ENCODE assay signal across 14 cellular contexts in the genomic region with DNA sequence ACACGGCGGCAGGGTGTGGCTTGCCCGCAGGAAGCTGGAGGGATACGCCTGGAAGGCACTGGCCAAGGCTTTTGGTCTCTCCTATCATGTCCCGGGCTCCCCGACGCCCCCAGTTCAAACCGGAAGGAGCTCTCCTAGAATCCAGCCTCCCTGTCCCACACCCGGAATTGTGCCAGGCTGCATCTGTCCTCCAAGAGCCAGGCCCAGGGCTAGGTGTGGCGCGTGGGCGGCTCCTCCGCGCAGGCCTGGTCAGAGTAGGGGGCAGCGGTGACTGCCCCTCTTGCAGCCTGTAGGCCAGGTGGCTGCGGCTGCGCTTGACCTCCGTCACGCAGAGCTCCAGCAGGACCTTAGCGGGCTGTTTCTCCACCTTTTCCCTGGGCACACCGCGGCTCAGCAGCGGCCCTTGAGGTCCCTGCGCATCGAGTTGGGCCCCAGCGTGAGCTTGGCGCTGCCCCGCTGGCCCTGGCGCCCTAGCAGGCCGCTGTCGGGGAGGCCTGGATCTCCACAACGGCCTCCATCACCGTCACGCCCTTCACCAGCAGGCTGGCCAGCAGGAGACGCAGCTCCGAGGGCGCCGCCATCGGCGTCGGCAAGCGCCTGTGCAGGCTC. TPM values are rescaled to one million over a fixed set of nuclear protein-coding genes. Genes with fewer than 3 reads are reported as not detected.
DNase-seq lines count a peak whose midpoint lies in the region; ATAC-seq, FAIRE-seq and TF ChIP-seq lines count a peak whose summit lies in the region.
"Had no signal": no experiment of that assay in that cellular context is flagged by ENCODE, and none has a peak within 500 bp of the region (broad histone marks: within the 10 kb centered on the region; RNA-seq: fewer than 3 reads in every experiment).

No MANE protein-coding gene starts in this region.

- no peak overlapping the region for H3K4ac ChIP-seq in neuronal stem cell (ENCODE audit: low read length)

- no peaks in the 10 kb centered on the region for H3K4me1 Mint-ChIP-seq in mesothelial cell of epicardium
- H3K4me1 Mint-ChIP-seq: B cell, H9 had no signal

- DNase-seq in HepG2 (ENCODE audit: low spot score) (no peak), right lobe of liver (no peak), neuronal stem cell (ENCODE audit: low spot score) (no peak), upper lobe of right lung (no peak), mesothelial cell of epicardium (ENCODE audit: low spot score in 2 of 2, unreplicated experiment in 2 of 2) (no peak), uterus (no peak)
- DNase-seq: Calu3; CD8-positive, alpha-beta T cell; DMS79 treated with DMSO at 0.1 percent for 48 hours; GF-D8; GOT3 had no signal

- TF ChIP-seq RAD21 in HepG2 (CRISPR knock-in tag; IDR thresholded peaks at IDR 0.05) = no peak

- peak overlapping the region; percentile 79 for H2BK5ac ChIP-seq in neuronal stem cell (ENCODE audit: low read length)

- peak overlapping the region; percentile 20 for H2BK15ac ChIP-seq in neuronal stem cell (ENCODE audit: low read length)

- TF ChIP-seq POLR2A in HepG2 (IDR thresholded peaks at IDR 0.05; ENCODE audit: insufficient read depth in 1 of 2, low read depth in 2 of 2, low read length in 2 of 2) (no peak), right lobe of liver (IDR thresholded peaks at IDR 0.05) (no peak), uterus (IDR thresholded peaks at IDR 0.05) (no peak)

- ATAC-seq in HepG2 = no peak
- no peak for ATAC-seq in right lobe of liver
- ATAC-seq in upper lobe of right lung = peak; percentile 11
- ATAC-seq: CD8-positive, alpha-beta T cell had no signal

- peak overlapping the region; percentile 64 for H4K91ac ChIP-seq in neuronal stem cell (ENCODE audit: low read depth, low read length, poor library complexity)

- no peaks in the 10 kb centered on the region for H3K27me3 Mint-ChIP-seq in mesothelial cell of epicardium (ENCODE audit: low read depth)

- H3K27ac ChIP-seq in HepG2 (ENCODE audit: extremely low read length, insufficient read depth, low read length) (no peak overlapping the region), right lobe of liver (no peak overlapping the region), neuronal stem cell (replicated peaks; ENCODE audit: low read length) (no peak overlapping the region), upper lobe of right lung (no peak overlapping the region), uterus (no peak overlapping the region)
- H3K27ac ChIP-seq: BLaER1 treated with 17β-estradiol and CSF1 and Interleukin-3, amounts not matched to agents 10 nM and 100 nM had no signal

- in situ Hi-C loops in HepG2 (cut with HindIII; ENCODE audit: extremely low pct_ligation_motif_present, low pct_unique_long_range_greater_than_20kb) = loop anchor here (10.0 kb wide), 1 partner anchor 54 kb away; no protein-coding TSS in a partner anchor

- TF ChIP-seq CTCF in HepG2 (CRISPR knock-in tag; IDR thresholded peaks at IDR 0.05) (no peak), right lobe of liver (IDR thresholded peaks at IDR 0.05) (no peak), upper lobe of right lung (IDR thresholded peaks at IDR 0.05) (no peak), mesothelial cell of epicardium (IDR thresholded peaks at IDR 0.05; ENCODE audit: unreplicated experiment) (no peak), uterus (IDR thresholded peaks at IDR 0.05) (no peak)

- H3K79me2 ChIP-seq in HepG2 (ENCODE audit: insufficient read depth, low read length) = no peaks in the 10 kb centered on the region

- H3K4me3 Mint-ChIP-seq in mesothelial cell of epicardium = no peak overlapping the region
- H3K4me3 Mint-ChIP-seq: B cell; CD8-positive, alpha-beta T cell; H9 had no signal

- CTCF ChIA-PET in HepG2 (lab: Yijun Ruan, JAX; ENCODE audit: low intra/inter-chr PET ratio, low total read pairs) = interaction anchor here (1.1 to 2.4 kb wide), 3 partner anchors 14 to 87 kb away, joined by 3 to 21 read pairs (median 4); no protein-coding TSS in a partner anchor

- H3K9me3 ChIP-seq in HepG2 (ENCODE audit: low read length) (no peaks in the 10 kb centered on the region), right lobe of liver (no peaks in the 10 kb centered on the region), neuronal stem cell (replicated peaks in 1 of 2; ENCODE audit: control insufficient read depth in 2 of 2, insufficient read depth in 1 of 2, low read depth in 1 of 2, low read length in 2 of 2) (no peaks in the 10 kb centered on the region), upper lobe of right lung (no peaks in the 10 kb centered on the region), uterus (no peaks in the 10 kb centered on the region)

- no peak for FAIRE-seq in HepG2 (lab: Jason Lieb, UNC)

- H3K4me2 ChIP-seq in HepG2 (ENCODE audit: low read depth, low read length) = no peak overlapping the region
- no peak overlapping the region for H3K4me2 ChIP-seq in neuronal stem cell (ENCODE audit: insufficient read depth, low read length, poor library complexity, severe bottlenecking)
- H3K4me2 ChIP-seq: BLaER1 treated with 17β-estradiol and CSF1 and Interleukin-3, amounts not matched to agents 10 nM and 100 nM had no signal

- H2BK120ac ChIP-seq in neuronal stem cell (ENCODE audit: low read depth, low read length) = no peak overlapping the region

- H3K27ac Mint-ChIP-seq in mesothelial cell of epicardium = no peak overlapping the region
- H3K27ac Mint-ChIP-seq: B cell; CD8-positive, alpha-beta T cell had no signal

- peak overlapping the region; percentile 17 for H3K23ac ChIP-seq in neuronal stem cell (ENCODE audit: low read depth, low read length, poor library complexity)

- no peak overlapping the region for H3K4me3 ChIP-seq in HepG2 (replicated peaks in 1 of 3; ENCODE audit: insufficient read depth in 1 of 3, low read depth in 2 of 3, low read length in 3 of 3)
- no peak overlapping the region for H3K4me3 ChIP-seq in right lobe of liver
- no peak overlapping the region for H3K4me3 ChIP-seq in neuronal stem cell (ENCODE audit: low read length in 2 of 2)
- no peak overlapping the region for H3K4me3 ChIP-seq in upper lobe of right lung
- H3K4me3 ChIP-seq in uterus = no peak overlapping the region
- H3K4me3 ChIP-seq: BLaER1 treated with 17β-estradiol and CSF1 and Interleukin-3, amounts not matched to agents 10 nM and 100 nM had no signal

- H2AK5ac ChIP-seq in neuronal stem cell (ENCODE audit: low read depth, low read length) = peak overlapping the region; percentile 83

- peak overlapping the region; percentile 64 for H3K14ac ChIP-seq in neuronal stem cell (ENCODE audit: low read length)

- no peaks in the 10 kb centered on the region for H3K9me3 Mint-ChIP-seq in mesothelial cell of epicardium
- H3K9me3 Mint-ChIP-seq: CD8-positive, alpha-beta T cell; H9 had no signal

- no peak overlapping the region for H4K8ac ChIP-seq in neuronal stem cell (ENCODE audit: low read depth, low read length)

- intact Hi-C loops in HepG2 (cut with micrococcal nuclease; ENCODE audit: unreplicated experiment) = loop anchor here (1.0 kb wide), 4 partner anchors 9 to 58 kb away; no protein-coding TSS in a partner anchor
- intact Hi-C loops in right lobe of liver (cut with DNase I) = no loop called here
- intact Hi-C loops in upper lobe of right lung (cut with DNase I) = no loop called here
- intact Hi-C loops in uterus (cut with DNase I; ENCODE audit: low total_unique reads) = loop anchor here (10.0 kb wide), 1 partner anchor 366 kb away; no protein-coding TSS in a partner anchor

- no peaks in the 10 kb centered on the region for H3K36me3 Mint-ChIP-seq in mesothelial cell of epicardium
- H3K36me3 Mint-ChIP-seq: CD8-positive, alpha-beta T cell had no signal

- H3K9ac ChIP-seq in HepG2 (ENCODE audit: insufficient read depth, low read depth, low read length) (no peak overlapping the region), neuronal stem cell (ENCODE audit: low read depth, low read length, poor library complexity) (no peak overlapping the region)
- H3K9ac ChIP-seq: BLaER1 treated with 17β-estradiol and CSF1 and Interleukin-3, amounts not matched to agents 10 nM and 100 nM had no signal

- H4K20me1 ChIP-seq in HepG2 (ENCODE audit: insufficient read depth, low read length) = no peaks in the 10 kb centered on the region
- H4K20me1 ChIP-seq: BLaER1 treated with 17β-estradiol and CSF1 and Interleukin-3, amounts not matched to agents 10 nM and 100 nM had no signal

- H3K18ac ChIP-seq in neuronal stem cell (ENCODE audit: low read length) = peak overlapping the region; percentile 68

- BruUV-seq in HepG2 (replicated peaks; lab: Mats Ljungman, UMichigan) = no TSS peak

- H3K79me1 ChIP-seq in neuronal stem cell (ENCODE audit: low read depth, low read length) = peaks cover 1% of the 10 kb centered on the region

- POLR2A ChIA-PET in HepG2 (lab: Yijun Ruan, JAX) = interaction anchor here (0.9 to 8.9 kb wide), 5 partner anchors 7 to 233 kb away, joined by 3 to 104 read pairs (median 8); partner anchors contain the start of genes EIF2A, SERP1 and SIAH2

- peaks cover 12% of the 10 kb centered on the region for H3K4me1 ChIP-seq in HepG2 (ENCODE audit: insufficient read depth, low read length)
- peaks cover 0 to 3% (median 0%) of the 10 kb centered on the region in 4 donors for H3K4me1 ChIP-seq in right lobe of liver
- no peaks in the 10 kb centered on the region for H3K4me1 ChIP-seq in neuronal stem cell (ENCODE audit: control insufficient read depth in 2 of 2, insufficient read depth in 1 of 2, low read depth in 1 of 2, low read length in 2 of 2)
- no peaks in the 10 kb centered on the region for H3K4me1 ChIP-seq in upper lobe of right lung
- no peaks in the 10 kb centered on the region for H3K4me1 ChIP-seq in uterus

- H3K27me3 ChIP-seq in HepG2 (ENCODE audit: control insufficient read depth in 1 of 2, insufficient read depth in 2 of 2, low read length in 2 of 2) = no peaks in the 10 kb centered on the region
- no peaks in the 10 kb centered on the region for H3K27me3 ChIP-seq in right lobe of liver
- peaks cover 0 to 9% (median 0%) of the 10 kb centered on the region in 3 experiments for H3K27me3 ChIP-seq in neuronal stem cell (ENCODE audit: control insufficient read depth in 3 of 3, insufficient read depth in 3 of 3, low read depth in 1 of 3, low read length in 3 of 3)
- no peaks in the 10 kb centered on the region for H3K27me3 ChIP-seq in upper lobe of right lung
- no peaks in the 10 kb centered on the region for H3K27me3 ChIP-seq in uterus
- H3K27me3 ChIP-seq: BLaER1 treated with 17β-estradiol and CSF1 and Interleukin-3, amounts not matched to agents 10 nM and 100 nM had no signal

- H3K36me3 ChIP-seq in HepG2 (replicated peaks in 1 of 2; ENCODE audit: control insufficient read depth in 1 of 2, insufficient read depth in 2 of 2, low read length in 2 of 2) = no peaks in the 10 kb centered on the region
- H3K36me3 ChIP-seq in right lobe of liver = no peaks in the 10 kb centered on the region
- H3K36me3 ChIP-seq in neuronal stem cell (replicated peaks in 1 of 2; ENCODE audit: control insufficient read depth in 2 of 2, insufficient read depth in 2 of 2, low read length in 2 of 2) = no peaks in the 10 kb centered on the region
- H3K36me3 ChIP-seq in upper lobe of right lung = no peaks in the 10 kb centered on the region
- H3K36me3 ChIP-seq in uterus = no peaks in the 10 kb centered on the region
- H3K36me3 ChIP-seq: BLaER1 treated with 17β-estradiol and CSF1 and Interleukin-3, amounts not matched to agents 10 nM and 100 nM had no signal

- WGBS in HepG2 (ENCODE audit: low lambda C conversion rate) = 96% methylated on average over 13 of the region's 42 CpGs
- WGBS in right lobe of liver (ENCODE audit: insufficient coverage, low coverage, low lambda C conversion rate, missing lambda C conversion rate) = 93% methylated on average over 13 of the region's 42 CpGs
- no CpG with 5 or more reads among the region's 42 CpGs for WGBS in neuronal stem cell (ENCODE audit: extremely low coverage in 2 of 2, insufficient read length in 2 of 2, insufficient replicate concordance in 1 of 2), 2 donors

- H2BK12ac ChIP-seq in neuronal stem cell (ENCODE audit: low read length) = peak overlapping the region; percentile 46

- H2AFZ ChIP-seq in HepG2 (ENCODE audit: low read length) (no peak overlapping the region), neuronal stem cell (ENCODE audit: low read length) (no peak overlapping the region)

- TF ChIP-seq EP300 in HepG2 (IDR thresholded peaks at IDR 0.05; ENCODE audit: low read depth in 2 of 2, low read length in 2 of 2) (no peak), HepG2 (CRISPR knock-in tag; IDR thresholded peaks at IDR 0.05; ENCODE audit: borderline replicate concordance) (no peak)

RNA-seq across cellular contexts. Expression of gene SIAH2, which starts 15.9 kb away (rescaled TPM):
- 71.8 and 79.5 TPM in 2 replicates for total RNA-seq in HepG2 (2016; rRNA removed; fragmentation: Illumina TruSeq; extraction: Trizol)
- 41.9 and 49.0 TPM in 2 replicates for total RNA-seq in HepG2 (2016; cell fraction: cytosol; rRNA removed; fragmentation: Illumina TruSeq; extraction: Trizol; ENCODE audit: low read depth)
- 64.5 and 73.0 TPM in 2 replicates for total RNA-seq in HepG2 (2016; cell fraction: insoluble cytoplasmic fraction; rRNA removed; fragmentation: Illumina TruSeq; extraction: Trizol)
- total RNA-seq in HepG2 (2016; cell fraction: membrane; rRNA removed; fragmentation: Illumina TruSeq; extraction: Trizol) = 102 and 124 TPM in 2 replicates
- 38.0 and 42.7 TPM in 2 replicates for total RNA-seq in HepG2 (2016; cell fraction: nucleus; rRNA removed; fragmentation: Illumina TruSeq; extraction: Trizol)
- 117 and 140 TPM in 2 replicates for polyA plus RNA-seq in HepG2 (2011; rRNA removed)
- polyA plus RNA-seq in HepG2 (2011; cell fraction: cytosol; rRNA removed) = 63.7 and 115 TPM in 2 replicates
- polyA plus RNA-seq in HepG2 (2011; cell fraction: nucleus; rRNA removed) = 132 and 149 TPM in 2 replicates
- 62.2 and 69.8 TPM in 2 replicates for polyA plus RNA-seq in HepG2 (2012)
- 51.8 and 68.8 TPM in 2 replicates for polyA plus RNA-seq in HepG2 (2016; cell fraction: cytosol; fragmentation: Illumina TruSeq; extraction: Trizol; ENCODE audit: low read depth)
- polyA plus RNA-seq in HepG2 (2016; cell fraction: insoluble cytoplasmic fraction; fragmentation: Illumina TruSeq; extraction: Trizol; ENCODE audit: low read depth) = 103 and 110 TPM in 2 replicates
- 106 and 126 TPM in 2 replicates for polyA plus RNA-seq in HepG2 (2016; cell fraction: membrane; fragmentation: Illumina TruSeq; extraction: Trizol; ENCODE audit: low read depth)
- polyA plus RNA-seq in HepG2 (2016; cell fraction: nucleus; fragmentation: Illumina TruSeq; extraction: Trizol; ENCODE audit: insufficient read depth, low read depth) = 70.3 and 71.0 TPM in 2 replicates
- 134 and 280 TPM in 2 replicates for polyA minus RNA-seq in HepG2 (2011; rRNA and poly(A)+ RNA removed; ENCODE audit: low replicate concordance)
- 79.8 and 91.3 TPM in 2 replicates for polyA minus RNA-seq in HepG2 (2011; cell fraction: cytosol; rRNA and poly(A)+ RNA removed)
- polyA minus RNA-seq in HepG2 (2011; cell fraction: nucleus; rRNA and poly(A)+ RNA removed) = 24.6 and 28.0 TPM in 2 replicates
- total RNA-seq in right lobe of liver = 10 to 100 TPM; 20.5 to 53.0 (median 36.5) TPM
- 16.1 TPM for polyA plus RNA-seq in neuronal stem cell (2013, experiment 1 of 2)
- 16.2 TPM for polyA plus RNA-seq in neuronal stem cell (2013, experiment 2 of 2)
- total RNA-seq in upper lobe of right lung = 16.9 TPM
- total RNA-seq in mesothelial cell of epicardium = 9.5 to 12.6 TPM (median 10.5 TPM) in 3 replicates
- 10 to 100 TPM; 25.4 to 63.8 (median 43.6) TPM for total RNA-seq in uterus

Comparison
In these comparisons a context has a peak if more than half of its experiments do, and no peak if none do; other contexts are left out.
1. intact Hi-C loops: an anchor here in HepG2 (1.0 kb wide) and uterus (10.0 kb wide); none called in right lobe of liver and upper lobe of right lung.